ENCODE assay signal across 19 cellular contexts in the genomic region with DNA sequence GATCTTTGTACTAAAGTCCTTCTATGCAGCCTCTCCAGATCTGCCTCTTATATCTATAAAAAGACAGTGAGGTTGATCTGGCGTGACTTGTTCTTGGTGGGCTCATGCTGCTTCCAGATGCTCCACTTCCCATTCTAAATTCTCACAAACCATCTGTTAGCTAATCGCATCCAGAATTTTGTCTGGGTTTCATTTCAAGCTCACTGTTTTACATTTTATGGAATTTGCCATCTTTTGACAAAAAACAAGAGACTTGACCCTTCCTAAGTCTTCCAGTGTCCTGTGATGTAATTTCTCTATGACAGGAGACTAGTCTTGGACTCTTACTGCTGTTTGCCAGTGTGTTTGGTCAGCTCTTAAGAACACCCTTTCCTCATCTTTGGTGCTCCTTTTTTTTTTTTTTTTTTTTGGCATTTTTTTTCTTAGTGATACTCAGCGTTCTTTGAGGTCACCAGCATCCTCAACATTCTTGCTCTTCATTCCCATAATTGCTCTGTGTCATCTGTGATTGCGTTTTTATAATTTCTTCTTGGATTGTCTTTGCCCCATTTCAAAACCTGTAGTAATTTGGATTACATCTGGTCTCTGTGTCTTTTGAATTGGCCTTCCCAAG. TPM values are rescaled to one million over a fixed set of nuclear protein-coding genes. Genes with fewer than 3 reads are reported as not detected.
DNase-seq lines count a peak whose midpoint lies in the region; ATAC-seq, FAIRE-seq and TF ChIP-seq lines count a peak whose summit lies in the region.
"Had no signal": no experiment of that assay in that cellular context is flagged by ENCODE, and none has a peak within 500 bp of the region (broad histone marks: within the 10 kb centered on the region; RNA-seq: fewer than 3 reads in every experiment).

No MANE protein-coding gene starts in this region.

- no TSS peak for BruUV-seq in A673 (replicated peaks; lab: Mats Ljungman, UMichigan)

- H3K27ac Mint-ChIP-seq in T-helper 17 cell: peak overlapping the region; percentile 57

- CTCF ChIA-PET in A673 (lab: Charles Lee): no interaction called here

- POLR2A ChIA-PET in A673 (lab: Charles Lee; ENCODE audit: low non-redundant PET): interaction anchor here (0.6 kb wide), 1 partner anchor 10 kb away, joined by 7 read pairs; no protein-coding TSS in a partner anchor

- no peaks in the 10 kb centered on the region for H3K9me3 ChIP-seq in A673 (ENCODE audit: low read depth, low read length, poor library complexity, severe bottlenecking)
- H3K9me3 ChIP-seq in T-helper 17 cell (ENCODE audit: control insufficient read depth, low read length, poor library complexity, severe bottlenecking): no peaks in the 10 kb centered on the region
- H3K9me3 ChIP-seq: adrenal gland, thyroid gland had no signal

- DNase-seq in A673 (ENCODE audit: low spot score) (peak; percentile 54), EH (ENCODE audit: low read depth) (peak; percentile 53), T-helper 17 cell (no peak), fibroblast of the conjunctiva (ENCODE audit: low read depth) (peak; percentile 17), kidney glomerular epithelial cell (lab: John Stamatoyannopoulos, UW) (no peak), urothelium cell line (ENCODE audit: low spot score) (no peak), DMS153 treated with DMSO at 0.1 percent for 48 hours (lab: John Stamatoyannopoulos, UW; ENCODE audit: unreplicated experiment) (no peak)
- DNase-seq: ACHN, adrenal gland, foreskin keratinocyte, H7, midbrain, NCI-H187 treated with DMSO at 0.1 percent for 48 hours, SIG-M5, thyroid gland had no signal

- H3K27me3 ChIP-seq in A673 (replicated peaks; ENCODE audit: insufficient read depth, low read depth, low read length, poor library complexity): no peaks in the 10 kb centered on the region
- H3K27me3 ChIP-seq: adrenal gland, foreskin keratinocyte, thyroid gland had no signal

- no peak for TF ChIP-seq CTCF in A673 (conservative IDR thresholded peaks at IDR 0.05; ENCODE audit: low read depth, low read length)

- H3K27ac ChIP-seq in A673 (ENCODE audit: low read depth, low read length, poor library complexity, severe bottlenecking): no peak overlapping the region
- H3K27ac ChIP-seq: foreskin keratinocyte, parathyroid adenoma, thyroid gland had no signal

- H3K27me3 Mint-ChIP-seq in T-helper 17 cell: no peaks in the 10 kb centered on the region

- peak overlapping the region; percentile 55 for H3K4me3 Mint-ChIP-seq in T-helper 17 cell

- peaks cover 9% of the 10 kb centered on the region for H3K36me3 Mint-ChIP-seq in T-helper 17 cell (ENCODE audit: low read depth)

- peaks cover 21% of the 10 kb centered on the region for H3K36me3 ChIP-seq in A673 (ENCODE audit: insufficient read depth, low read length, poor library complexity, severe bottlenecking)
- H3K36me3 ChIP-seq: thyroid gland had no signal

- peaks cover 61% of the 10 kb centered on the region for H3K4me1 Mint-ChIP-seq in T-helper 17 cell

- intact Hi-C loops in A673 (cut with micrococcal nuclease; ENCODE audit: unreplicated experiment): loop anchor here (10.0 kb wide), 2 partner anchors 55 to 135 kb away; no protein-coding TSS in a partner anchor

- FAIRE-seq in urothelium cell line (lab: Jason Lieb, UNC): no peak
- FAIRE-seq: colon, GM18507 had no signal

- no peak overlapping the region for H3K4me3 ChIP-seq in A673 (ENCODE audit: low read depth, low read length, poor library complexity, severe bottlenecking)
- H3K4me3 ChIP-seq: adrenal gland, thyroid gland had no signal

- ATAC-seq in T-helper 17 cell (no peak), GM18909 (IDR thresholded peaks at IDR 0.05; ENCODE audit: poor library complexity, unreplicated experiment) (no peak)
- ATAC-seq: foreskin keratinocyte had no signal

- peaks cover 11% of the 10 kb centered on the region for H3K4me1 ChIP-seq in A673 (ENCODE audit: insufficient read depth, low read length, poor library complexity, severe bottlenecking)

RNA-seq across cellular contexts. Expression of a gene that starts 23.1 kb away (rescaled TPM):
- total RNA-seq in A673 (2021) (79.0 and 82.5 TPM in 2 replicates), T-helper 17 cell (10 to 100 TPM; 40.0 to 57.0 TPM)

RNA-seq across cellular contexts. Expression of a gene that starts 26.8 kb away (rescaled TPM):
- total RNA-seq in A673 (2021) (0.48 TPM in 1 of 2 replicates, not detected in the other), T-helper 17 cell (1 to 10 TPM in 1 of 2 donors, under 1 TPM in 1; 0.34 to 1.2 TPM)

RNA-seq across cellular contexts. Expression of a gene that starts 41.8 kb away (rescaled TPM):
- total RNA-seq in A673 (2021): 54.3 and 64.3 TPM in 2 replicates
- total RNA-seq in T-helper 17 cell: 10 to 100 TPM; 49.4 to 59.3 TPM

Comparison
In these comparisons a context has a peak if more than half of its experiments do, and no peak if none do; other contexts are left out.
1. DNase-seq: peak in A673 (single experiment), EH (single experiment) and fibroblast of the conjunctiva (single experiment); none in T-helper 17 cell (0 of 3), kidney glomerular epithelial cell (single experiment), urothelium cell line (single experiment) and DMS153 treated with DMSO at 0.1 percent for 48 hours (single experiment).